Comparison of ENCODE assay signal across 1 cellular context in the genomic region with DNA sequence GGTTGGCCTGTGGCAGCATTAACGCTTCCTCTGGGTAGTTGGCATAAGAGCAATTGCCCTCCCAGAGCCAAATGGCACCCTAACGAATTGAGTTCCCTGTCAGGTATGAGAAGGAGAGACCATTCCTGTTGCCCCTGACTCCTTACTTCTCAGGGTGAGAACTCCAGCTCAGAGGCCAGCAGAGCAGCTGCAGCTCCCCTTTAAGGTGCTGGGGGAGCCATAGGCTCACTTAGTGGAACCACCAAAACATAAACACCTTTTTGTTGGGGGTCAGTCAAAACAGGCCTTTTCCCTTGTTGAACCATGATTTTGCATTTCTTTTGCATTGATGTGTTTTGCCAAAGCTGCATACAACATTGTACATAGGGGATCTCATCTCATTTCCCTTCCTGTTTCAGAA.
TF ChIP-seq lines count a peak whose summit lies in the region.

No MANE protein-coding gene starts in this region.

TF ChIP-seq in GM23338, 12 proteins besides CTCF, POLR2A, EP300 and RAD21 (continued from another document):
- TF ChIP-seq, protein P1, sequence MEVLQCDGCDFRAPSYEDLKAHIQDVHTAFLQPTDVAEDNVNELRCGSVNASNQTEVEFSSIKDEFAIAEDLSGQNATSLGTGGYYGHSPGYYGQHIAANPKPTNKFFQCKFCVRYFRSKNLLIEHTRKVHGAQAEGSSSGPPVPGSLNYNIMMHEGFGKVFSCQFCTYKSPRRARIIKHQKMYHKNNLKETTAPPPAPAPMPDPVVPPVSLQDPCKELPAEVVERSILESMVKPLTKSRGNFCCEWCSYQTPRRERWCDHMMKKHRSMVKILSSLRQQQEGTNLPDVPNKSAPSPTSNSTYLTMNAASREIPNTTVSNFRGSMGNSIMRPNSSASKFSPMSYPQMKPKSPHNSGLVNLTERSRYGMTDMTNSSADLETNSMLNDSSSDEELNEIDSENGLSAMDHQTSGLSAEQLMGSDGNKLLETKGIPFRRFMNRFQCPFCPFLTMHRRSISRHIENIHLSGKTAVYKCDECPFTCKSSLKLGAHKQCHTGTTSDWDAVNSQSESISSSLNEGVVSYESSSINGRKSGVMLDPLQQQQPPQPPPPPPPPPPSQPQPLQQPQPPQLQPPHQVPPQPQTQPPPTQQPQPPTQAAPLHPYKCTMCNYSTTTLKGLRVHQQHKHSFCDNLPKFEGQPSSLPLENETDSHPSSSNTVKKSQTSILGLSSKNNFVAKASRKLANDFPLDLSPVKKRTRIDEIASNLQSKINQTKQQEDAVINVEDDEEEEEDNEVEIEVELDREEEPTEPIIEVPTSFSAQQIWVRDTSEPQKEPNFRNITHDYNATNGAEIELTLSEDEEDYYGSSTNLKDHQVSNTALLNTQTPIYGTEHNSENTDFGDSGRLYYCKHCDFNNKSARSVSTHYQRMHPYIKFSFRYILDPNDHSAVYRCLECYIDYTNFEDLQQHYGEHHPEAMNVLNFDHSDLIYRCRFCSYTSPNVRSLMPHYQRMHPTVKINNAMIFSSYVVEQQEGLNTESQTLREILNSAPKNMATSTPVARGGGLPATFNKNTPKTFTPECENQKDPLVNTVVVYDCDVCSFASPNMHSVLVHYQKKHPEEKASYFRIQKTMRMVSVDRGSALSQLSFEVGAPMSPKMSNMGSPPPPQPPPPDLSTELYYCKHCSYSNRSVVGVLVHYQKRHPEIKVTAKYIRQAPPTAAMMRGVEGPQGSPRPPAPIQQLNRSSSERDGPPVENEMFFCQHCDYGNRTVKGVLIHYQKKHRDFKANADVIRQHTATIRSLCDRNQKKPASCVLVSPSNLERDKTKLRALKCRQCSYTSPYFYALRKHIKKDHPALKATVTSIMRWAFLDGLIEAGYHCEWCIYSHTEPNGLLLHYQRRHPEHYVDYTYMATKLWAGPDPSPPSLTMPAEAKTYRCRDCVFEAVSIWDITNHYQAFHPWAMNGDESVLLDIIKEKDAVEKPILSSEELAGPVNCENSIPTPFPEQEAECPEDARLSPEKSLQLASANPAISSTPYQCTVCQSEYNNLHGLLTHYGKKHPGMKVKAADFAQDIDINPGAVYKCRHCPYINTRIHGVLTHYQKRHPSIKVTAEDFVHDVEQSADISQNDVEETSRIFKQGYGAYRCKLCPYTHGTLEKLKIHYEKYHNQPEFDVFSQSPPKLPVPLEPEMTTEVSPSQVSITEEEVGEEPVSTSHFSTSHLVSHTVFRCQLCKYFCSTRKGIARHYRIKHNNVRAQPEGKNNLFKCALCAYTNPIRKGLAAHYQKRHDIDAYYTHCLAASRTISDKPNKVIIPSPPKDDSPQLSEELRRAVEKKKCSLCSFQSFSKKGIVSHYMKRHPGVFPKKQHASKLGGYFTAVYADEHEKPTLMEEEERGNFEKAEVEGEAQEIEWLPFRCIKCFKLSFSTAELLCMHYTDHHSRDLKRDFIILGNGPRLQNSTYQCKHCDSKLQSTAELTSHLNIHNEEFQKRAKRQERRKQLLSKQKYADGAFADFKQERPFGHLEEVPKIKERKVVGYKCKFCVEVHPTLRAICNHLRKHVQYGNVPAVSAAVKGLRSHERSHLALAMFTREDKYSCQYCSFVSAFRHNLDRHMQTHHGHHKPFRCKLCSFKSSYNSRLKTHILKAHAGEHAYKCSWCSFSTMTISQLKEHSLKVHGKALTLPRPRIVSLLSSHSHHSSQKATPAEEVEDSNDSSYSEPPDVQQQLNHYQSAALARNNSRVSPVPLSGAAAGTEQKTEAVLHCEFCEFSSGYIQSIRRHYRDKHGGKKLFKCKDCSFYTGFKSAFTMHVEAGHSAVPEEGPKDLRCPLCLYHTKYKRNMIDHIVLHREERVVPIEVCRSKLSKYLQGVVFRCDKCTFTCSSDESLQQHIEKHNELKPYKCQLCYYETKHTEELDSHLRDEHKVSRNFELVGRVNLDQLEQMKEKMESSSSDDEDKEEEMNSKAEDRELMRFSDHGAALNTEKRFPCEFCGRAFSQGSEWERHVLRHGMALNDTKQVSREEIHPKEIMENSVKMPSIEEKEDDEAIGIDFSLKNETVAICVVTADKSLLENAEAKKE (CRISPR knock-in tag; IDR thresholded peaks at IDR 0.05): no peak
- no peak for TF ChIP-seq EZH2 (IDR thresholded peaks at IDR 0.05; ENCODE audit: low read depth, unreplicated experiment)
